Comparison of ENCODE assay signal across 14 cellular contexts in the genomic region with DNA sequence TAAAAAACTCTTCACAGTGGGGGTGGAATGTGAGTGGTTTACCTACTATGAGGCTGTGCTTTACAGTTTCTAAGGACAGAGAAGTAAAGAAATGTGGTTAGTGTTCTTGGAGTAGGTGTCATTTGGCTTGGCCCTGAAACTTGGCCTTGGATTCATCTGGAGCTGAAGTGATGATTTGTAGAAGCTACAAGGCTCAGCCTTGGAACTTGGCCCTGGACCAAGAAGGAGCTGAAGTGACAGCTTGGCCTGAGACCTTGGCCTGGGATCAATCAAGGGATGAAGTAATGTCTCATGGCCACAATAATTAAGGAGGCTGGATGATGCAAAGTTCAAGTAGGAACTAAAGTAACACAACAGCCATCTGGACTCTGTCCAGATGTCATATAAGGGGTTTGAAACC. TPM values are rescaled to one million over a fixed set of nuclear protein-coding genes. Genes with fewer than 3 reads are reported as not detected.
"Had no signal": no experiment of that assay in that cellular context is flagged by ENCODE, and none has a peak within 500 bp of the region (broad histone marks: within the 10 kb centered on the region; RNA-seq: fewer than 3 reads in every experiment).

No MANE protein-coding gene starts in this region.

RNA-seq across cellular contexts. Expression of a gene that starts 1.7 kb away (rescaled TPM):
- total RNA-seq: activated B cell treated with CpG ODN at 0.5 μM for 24 hours; activated CD4-positive, alpha-beta memory T cell treated with anti-CD3 and anti-CD28 coated beads for 36 hours; activated CD4-positive, alpha-beta memory T cell treated with anti-CD3 and anti-CD28 coated beads, Interleukin-2, amount 10 ng/mL, durations not matched to agents 7 days and 5 days; activated CD4-positive, alpha-beta T cell treated with anti-CD3 and anti-CD28 coated beads for 36 hours; activated CD4-positive, alpha-beta T cell treated with anti-CD3 and anti-CD28 coated beads, Interleukin-2, amount 10 ng/mL, durations not matched to agents 24 days and 14 days; activated CD4-positive, alpha-beta T cell treated with anti-CD3 and anti-CD28 coated beads, Interleukin-2, amount 10 ng/mL, durations not matched to agents 7 days and 5 days; activated CD8-positive, alpha-beta memory T cell treated with anti-CD3 and anti-CD28 coated beads for 36 hours; activated CD8-positive, alpha-beta memory T cell treated with anti-CD3 and anti-CD28 coated beads, Interleukin-2, amount 10 ng/mL, durations not matched to agents 7 days and 5 days; activated CD8-positive, alpha-beta T cell treated with anti-CD3 and anti-CD28 coated beads for 36 hours; activated CD8-positive, alpha-beta T cell treated with anti-CD3 and anti-CD28 coated beads, Interleukin-2, amount 10 ng/mL, durations not matched to agents 7 days and 5 days; T-helper 1 cell treated with Interleukin-12 subunit alpha and Interleukin-12 subunit beta and Interleukin-4 antibody, amounts not matched to agents 30 ng/mL and 1 ng/mL, for 36 hours; T-helper 17 cell; T-helper 2 cell treated with Interferon-gamma antibody and Interleukin-4, amounts not matched to agents 100 ng/mL and 5 ng/mL, for 36 hours; WTC11 had no signal
